In the genomic region with DNA sequence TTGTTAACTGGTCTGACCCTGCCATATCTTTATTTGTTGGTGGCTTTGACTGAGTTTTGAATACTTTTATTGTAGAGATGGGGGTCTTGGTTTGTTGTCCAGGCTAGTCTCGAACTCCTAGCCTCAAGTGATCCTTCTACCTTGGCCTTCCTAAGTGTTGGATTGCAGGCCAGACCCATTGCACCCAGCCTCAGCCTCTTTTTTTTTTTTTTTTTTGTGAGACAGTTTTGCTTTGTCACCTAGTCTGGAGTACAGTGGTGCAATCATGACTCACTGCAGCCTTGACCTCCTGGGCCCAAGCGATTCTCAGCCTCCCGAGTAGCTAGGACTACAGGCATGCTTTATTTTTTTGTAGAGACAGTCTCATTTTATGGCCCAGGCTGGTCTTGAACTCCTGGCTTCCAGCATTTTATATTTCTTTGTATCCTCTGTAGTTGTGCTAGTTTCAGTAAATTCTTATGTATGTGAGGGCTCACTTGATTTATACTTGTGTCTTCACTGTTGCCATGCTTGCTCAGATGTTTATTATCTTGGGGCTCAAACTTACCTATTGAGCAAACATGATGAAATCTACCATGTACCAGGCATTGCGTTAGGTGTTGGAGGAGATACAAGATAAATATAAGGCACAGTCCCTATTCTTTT, we compare ENCODE assay signal across 7 cellular contexts. TPM values are rescaled to one million over a fixed set of nuclear protein-coding genes. Genes with fewer than 3 reads are reported as not detected.
DNase-seq lines count a peak whose midpoint lies in the region; ATAC-seq, FAIRE-seq and TF ChIP-seq lines count a peak whose summit lies in the region.

No MANE protein-coding gene starts in this region.

- peaks cover 57% of the 10 kb centered on the region for H3K4me1 Mint-ChIP-seq in stimulated activated naive CD8-positive, alpha-beta T cell treated with anti-CD3 and anti-CD28 coated beads, Interleukin-15, Interleukin-2, amounts not matched to agents 100 ng/mL and 50 ng/mL, for 24 hours (ENCODE audit: low read depth)

- no peaks in the 10 kb centered on the region for H3K9me3 Mint-ChIP-seq in stimulated activated naive CD8-positive, alpha-beta T cell treated with anti-CD3 and anti-CD28 coated beads, Interleukin-15, Interleukin-2, amounts not matched to agents 100 ng/mL and 50 ng/mL, for 24 hours

- FAIRE-seq in HTR-8/SVneo (lab: Jason Lieb, UNC), result no peak

- WGBS in heart left ventricle, 4 donors, result 53 to 70% (median 65%) methylated on average over 4 of the region's 4 CpGs

- peak; percentile 65 for DNase-seq in HK-2 (ENCODE audit: unreplicated experiment)
- peak; percentile 16 for DNase-seq in UCSD-AML1 (lab: John Stamatoyannopoulos, UW; ENCODE audit: unreplicated experiment)
- peak in 1 of 5 donors; percentile 70 for DNase-seq in heart left ventricle
- no peak for DNase-seq in HTR-8/SVneo (ENCODE audit: insufficient read length, low spot score)
- no peak for DNase-seq in NCI-H774 (lab: John Stamatoyannopoulos, UW)

- TF ChIP-seq POLR2A in heart left ventricle (IDR thresholded peaks at IDR 0.05), result no peak

- H3K4me1 ChIP-seq in heart left ventricle, result peaks cover 3 to 75% (median 57%) of the 10 kb centered on the region in 12 donors

- H3K4me3 ChIP-seq in heart left ventricle, result no peak overlapping the region

- ATAC-seq in heart left ventricle (peak in 3 of 4 donors; percentile 68 to 89 (median 88)), HG02588 (IDR thresholded peaks at IDR 0.05; ENCODE audit: unreplicated experiment) (no peak)

- intact Hi-C loops in heart left ventricle (cut with DNase I), result no loop called here

- H3K27me3 ChIP-seq in heart left ventricle, result no peaks in the 10 kb centered on the region

- peaks cover 55% of the 10 kb centered on the region for H3K36me3 Mint-ChIP-seq in stimulated activated naive CD8-positive, alpha-beta T cell treated with anti-CD3 and anti-CD28 coated beads, Interleukin-15, Interleukin-2, amounts not matched to agents 100 ng/mL and 50 ng/mL, for 24 hours (ENCODE audit: low read depth)

- no peaks in the 10 kb centered on the region for H3K27me3 Mint-ChIP-seq in stimulated activated naive CD8-positive, alpha-beta T cell treated with anti-CD3 and anti-CD28 coated beads, Interleukin-15, Interleukin-2, amounts not matched to agents 100 ng/mL and 50 ng/mL, for 24 hours

- no peak overlapping the region for H3K4me3 Mint-ChIP-seq in stimulated activated naive CD8-positive, alpha-beta T cell treated with anti-CD3 and anti-CD28 coated beads, Interleukin-15, Interleukin-2, amounts not matched to agents 100 ng/mL and 50 ng/mL, for 24 hours

- peaks cover 0 to 15% (median 3%) of the 10 kb centered on the region in 9 donors for H3K36me3 ChIP-seq in heart left ventricle

- peak overlapping the region in 7 of 12 donors; percentile 10 to 79 (median 67) for H3K27ac ChIP-seq in heart left ventricle

- H3K9me3 ChIP-seq in heart left ventricle, result no peaks in the 10 kb centered on the region

- TF ChIP-seq CTCF in heart left ventricle (IDR thresholded peaks at IDR 0.05), result no peak

- H3K27ac Mint-ChIP-seq in stimulated activated naive CD8-positive, alpha-beta T cell treated with anti-CD3 and anti-CD28 coated beads, Interleukin-15, Interleukin-2, amounts not matched to agents 100 ng/mL and 50 ng/mL, for 24 hours, result peak overlapping the region; percentile 59

RNA-seq across cellular contexts. Expression of gene THRAP3, which starts 24.1 kb away (rescaled TPM):
- total RNA-seq in heart left ventricle, result 100 to 1,000 TPM in 4 of 9 donors, 10 to 100 TPM in 5; 68.6 to 106 (median 92.8) TPM
- polyA plus RNA-seq in heart left ventricle, result 10 to 100 TPM; 27.9 to 36.5 TPM

RNA-seq across cellular contexts. Expression of gene SH3D21, which starts 57.8 kb away (rescaled TPM):
- total RNA-seq in heart left ventricle, result 1 to 10 TPM in 5 of 9 donors, under 1 TPM in 4; 0.38 to 3.1 (median 1.4) TPM
- polyA plus RNA-seq in heart left ventricle, result 1 to 10 TPM in 1 of 2 donors, under 1 TPM in 1; 0.72 to 2.2 TPM

Comparison
In these comparisons a context has a peak if more than half of its experiments do, and no peak if none do; other contexts are left out.
1. DNase-seq: peak in HK-2 (single experiment) and UCSD-AML1 (single experiment); none in HTR-8/SVneo (single experiment) and NCI-H774 (single experiment).